In the genomic region with DNA sequence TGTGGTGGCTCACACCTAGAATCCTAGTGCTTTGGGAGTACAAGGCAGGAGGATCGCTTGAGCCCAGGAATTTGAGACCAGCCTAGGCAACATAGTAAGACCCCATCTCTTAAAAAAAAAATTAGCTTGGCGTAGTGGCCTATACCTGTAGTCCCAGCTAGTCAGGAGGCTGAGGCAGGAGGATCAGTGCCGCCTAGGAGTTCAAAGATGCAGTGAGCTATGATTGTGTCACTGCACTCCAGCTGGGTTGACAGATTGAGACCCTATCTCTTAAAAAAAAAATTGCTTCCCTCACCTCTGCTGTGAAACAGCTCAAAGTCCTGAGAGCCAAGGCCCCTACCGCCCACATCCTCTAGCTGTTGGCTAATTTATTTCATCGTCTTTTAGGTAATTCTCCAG, we compare ENCODE assay signal across 16 cellular contexts. TPM values are rescaled to one million over a fixed set of nuclear protein-coding genes. Genes with fewer than 3 reads are reported as not detected.
DNase-seq lines count a peak whose midpoint lies in the region; ATAC-seq, FAIRE-seq and TF ChIP-seq lines count a peak whose summit lies in the region.
"Had no signal": no experiment of that assay in that cellular context is flagged by ENCODE, and none has a peak within 500 bp of the region (broad histone marks: within the 10 kb centered on the region; RNA-seq: fewer than 3 reads in every experiment).

No MANE protein-coding gene starts in this region.

- peak; percentile 11 for FAIRE-seq in K562 (lab: Jason Lieb, UNC)
- FAIRE-seq: G401.6, TTC549 had no signal

- no peak for TF ChIP-seq RAD21 in K562 (CRISPR knock-in tag; conservative IDR thresholded peaks at IDR 0.05 in 1 of 2, IDR thresholded peaks at IDR 0.05 in 1 of 2)

- no peak for ATAC-seq in CD8-positive, alpha-beta T cell
- ATAC-seq in K562 = peak; percentile 59
- ATAC-seq in naive thymus-derived CD8-positive, alpha-beta T cell = no peak
- ATAC-seq in GM21515 (IDR thresholded peaks at IDR 0.05; ENCODE audit: unreplicated experiment) = no peak
- ATAC-seq: sciatic nerve; stimulated activated naive CD8-positive, alpha-beta T cell treated with anti-CD3 and anti-CD28 coated beads, Interleukin-15, Interleukin-2, amounts not matched to agents 100 U/mL and 50 U/mL, for 24 hours had no signal

- no peaks in the 10 kb centered on the region for H3K27me3 Mint-ChIP-seq in CD8-positive, alpha-beta T cell (ENCODE audit: low read depth)
- no peaks in the 10 kb centered on the region for H3K27me3 Mint-ChIP-seq in naive thymus-derived CD8-positive, alpha-beta T cell

- no TSS peak for BruUV-seq in K562 (replicated peaks; lab: Mats Ljungman, UMichigan)

- peaks cover 63 to 95% (median 85%) of the 10 kb centered on the region in 11 experiments for H3K36me3 ChIP-seq in BLaER1 treated with 17β-estradiol and CSF1 and Interleukin-3, amounts not matched to agents 10 nM and 100 nM
- H3K36me3 ChIP-seq in CD8-positive, alpha-beta T cell (ENCODE audit: insufficient read depth, low read length) = peaks cover 4% of the 10 kb centered on the region
- H3K36me3 ChIP-seq in K562 (ENCODE audit: control insufficient read depth, insufficient read depth, low read length) (peaks cover 24% of the 10 kb centered on the region), stomach (peaks cover 6 to 36% (median 20%) of the 10 kb centered on the region in 4 donors)

- H3K4me3 Mint-ChIP-seq in CD8-positive, alpha-beta T cell = no peak overlapping the region
- peak overlapping the region in 8 of 10 donors; percentile 8 to 69 (median 40) for H3K4me3 Mint-ChIP-seq in naive thymus-derived CD8-positive, alpha-beta T cell

- peak overlapping the region; percentile 37; the same call in 1 of the 2 replicates for H2AFZ ChIP-seq in K562 (ENCODE audit: low read depth, low read length)

- H3K79me2 ChIP-seq in K562 (ENCODE audit: control insufficient read depth, insufficient read depth, low read length) = peaks cover 65% of the 10 kb centered on the region

- peak overlapping the region in 7 of 11 experiments; percentile 4 to 38 (median 29); a peak in 7 of 22 replicates for H3K27ac ChIP-seq in BLaER1 treated with 17β-estradiol and CSF1 and Interleukin-3, amounts not matched to agents 10 nM and 100 nM
- H3K27ac ChIP-seq in CD8-positive, alpha-beta T cell (ENCODE audit: low read depth, low read length) = no peak overlapping the region
- H3K27ac ChIP-seq in K562 (ENCODE audit: extremely low read depth, low read depth, low read length) = peak overlapping the region; percentile 68
- no peak overlapping the region for H3K27ac ChIP-seq in stomach

- peak overlapping the region in 2 of 11 experiments; percentile 3 to 46; a peak in 2 of 22 replicates for H3K9ac ChIP-seq in BLaER1 treated with 17β-estradiol and CSF1 and Interleukin-3, amounts not matched to agents 10 nM and 100 nM
- peak overlapping the region in 1 of 2 experiments; percentile 17; a peak in 2 of 4 replicates for H3K9ac ChIP-seq in K562 (ENCODE audit: insufficient read depth in 1 of 2, low read depth in 2 of 2, low read length in 2 of 2)

- no peaks in the 10 kb centered on the region for H3K27me3 ChIP-seq in BLaER1 treated with 17β-estradiol and CSF1 and Interleukin-3, amounts not matched to agents 10 nM and 100 nM
- H3K27me3 ChIP-seq in CD8-positive, alpha-beta T cell (ENCODE audit: insufficient read depth, low read length) = no peaks in the 10 kb centered on the region
- H3K27me3 ChIP-seq in K562 (ENCODE audit: control insufficient read depth in 2 of 2, insufficient read depth in 2 of 2, low read length in 2 of 2) = no peaks in the 10 kb centered on the region
- H3K27me3 ChIP-seq in stomach = no peaks in the 10 kb centered on the region

- in situ Hi-C loops in K562 (cut with MboI) = no loop called here

- H3K36me3 Mint-ChIP-seq in CD8-positive, alpha-beta T cell = peaks cover 53% of the 10 kb centered on the region
- H3K36me3 Mint-ChIP-seq in naive thymus-derived CD8-positive, alpha-beta T cell = peaks cover 0 to 61% (median 3%) of the 10 kb centered on the region in 3 donors

- H4K20me1 ChIP-seq in BLaER1 treated with 17β-estradiol and CSF1 and Interleukin-3, amounts not matched to agents 10 nM and 100 nM = peaks cover 61 to 95% (median 94%) of the 10 kb centered on the region in 11 experiments
- H4K20me1 ChIP-seq in K562 (replicated peaks; ENCODE audit: control insufficient read depth, insufficient read depth, low read length) = peaks cover 11% of the 10 kb centered on the region

- POLR2A ChIA-PET in CD8-positive, alpha-beta T cell (lab: Charles Lee) = interaction anchor here (0.7 to 4.4 kb wide), 2 partner anchors 17 to 146 kb away, joined by 3 to 26 read pairs; a partner anchor contains a TSS
- POLR2A ChIA-PET in K562 (lab: Yijun Ruan, JAX) = interaction anchor here (0.6 to 2.5 kb wide), 7 partner anchors 9 to 208 kb away, joined by 3 to 14 read pairs (median 7); no protein-coding TSS in a partner anchor
- POLR2A ChIA-PET in naive thymus-derived CD8-positive, alpha-beta T cell (lab: Charles Lee) = interaction anchor here (0.7 to 5.8 kb wide), 5 partner anchors 10 to 24 kb away, joined by 3 to 59 read pairs (median 16); a partner anchor contains a TSS

- peaks cover 0 to under 1% (median 0%) of the 10 kb centered on the region in 11 experiments; a peak in 1 of 22 replicates for H3K9me3 ChIP-seq in BLaER1 treated with 17β-estradiol and CSF1 and Interleukin-3, amounts not matched to agents 10 nM and 100 nM (replicated peaks in 1 of 11)
- H3K9me3 ChIP-seq in CD8-positive, alpha-beta T cell (ENCODE audit: low read length) = no peaks in the 10 kb centered on the region
- no peaks in the 10 kb centered on the region for H3K9me3 ChIP-seq in K562 (replicated peaks; ENCODE audit: control insufficient read depth, insufficient read depth, low read depth, low read length)
- no peaks in the 10 kb centered on the region for H3K9me3 ChIP-seq in stomach

- TF ChIP-seq POLR2A in K562 (conservative IDR thresholded peaks at IDR 0.05) (no peak), stomach (IDR thresholded peaks at IDR 0.05) (no peak)

- no peaks in the 10 kb centered on the region for H3K9me3 Mint-ChIP-seq in CD8-positive, alpha-beta T cell
- H3K9me3 Mint-ChIP-seq in naive thymus-derived CD8-positive, alpha-beta T cell = no peaks in the 10 kb centered on the region

- no peak for TF ChIP-seq CTCF in CD8-positive, alpha-beta T cell (IDR thresholded peaks at IDR 0.05)
- TF ChIP-seq CTCF in K562 (IDR thresholded peaks at IDR 0.05 in 2 of 3, conservative IDR thresholded peaks at IDR 0.05 in 1 of 3; ENCODE audit: insufficient read depth in 2 of 3, low read depth in 1 of 3, low read length in 3 of 3) = no peak
- TF ChIP-seq CTCF in stomach (IDR thresholded peaks at IDR 0.05) = no peak

- peak overlapping the region; percentile 96 for H3K27ac Mint-ChIP-seq in CD8-positive, alpha-beta T cell
- H3K27ac Mint-ChIP-seq in naive thymus-derived CD8-positive, alpha-beta T cell = peak overlapping the region; percentile 86 to 97 (median 96)

- whole genome bisulfite sequencing in K562 (ENCODE audit: insufficient coverage, low coverage, missing lambda C conversion rate) = 48% methylated on average over 5 of the region's 5 CpGs
- WGBS in stomach, 5 donors = 92 to 98% (median 96%) methylated on average over 5 of the region's 5 CpGs

- peaks cover 6% of the 10 kb centered on the region for H3K9me1 ChIP-seq in K562 (ENCODE audit: control insufficient read depth, insufficient read depth, low read length)

- CTCF ChIA-PET in CD8-positive, alpha-beta T cell (lab: Charles Lee) = interaction anchor here (1.0 to 2.6 kb wide), 3 partner anchors 14 to 232 kb away, joined by 3 to 15 read pairs (median 3); a partner anchor contains a TSS
- CTCF ChIA-PET in K562 (lab: Yijun Ruan, JAX; ENCODE audit: low intra/inter-chr PET ratio) = no interaction called here

- peaks cover 24 to 57% (median 41%) of the 10 kb centered on the region in 10 experiments for H3K4me1 ChIP-seq in BLaER1 treated with 17β-estradiol and CSF1 and Interleukin-3, amounts not matched to agents 10 nM and 100 nM
- peaks cover 33% of the 10 kb centered on the region for H3K4me1 ChIP-seq in CD8-positive, alpha-beta T cell (ENCODE audit: insufficient read depth, low read length)
- H3K4me1 ChIP-seq in K562 (replicated peaks in 1 of 2; ENCODE audit: control insufficient read depth in 2 of 2, insufficient read depth in 2 of 2, low read length in 2 of 2) = peaks cover 14 to 25% of the 10 kb centered on the region in 2 experiments; a peak in 4 of 5 replicates
- peaks cover 0 to 12% (median 0%) of the 10 kb centered on the region in 4 donors for H3K4me1 ChIP-seq in stomach

- no peak for TF ChIP-seq EP300 in K562 (IDR thresholded peaks at IDR 0.05; ENCODE audit: low read length)
- TF ChIP-seq EP300 in stomach (IDR thresholded peaks at IDR 0.05) = no peak

- no peak overlapping the region for H3K4me3 ChIP-seq in BLaER1 treated with 17β-estradiol and CSF1 and Interleukin-3, amounts not matched to agents 10 nM and 100 nM
- H3K4me3 ChIP-seq in CD8-positive, alpha-beta T cell (ENCODE audit: low read depth, low read length) = no peak overlapping the region
- H3K4me3 ChIP-seq in K562 = no peak overlapping the region
- H3K4me3 ChIP-seq in stomach = no peak overlapping the region

- H3K4me1 Mint-ChIP-seq in CD8-positive, alpha-beta T cell (ENCODE audit: low read depth) = peaks cover 61% of the 10 kb centered on the region
- H3K4me1 Mint-ChIP-seq in naive thymus-derived CD8-positive, alpha-beta T cell = peaks cover 29 to 68% (median 61%) of the 10 kb centered on the region in 4 donors

- intact Hi-C loops in CD8-positive, alpha-beta T cell (cut with DNase I, micrococcal nuclease) = no loop called here
- intact Hi-C loops in K562 (cut with micrococcal nuclease) = no loop called here
- intact Hi-C loops in stomach (cut with DNase I; ENCODE audit: low total_unique reads) = no loop called here

- no peak for DNase-seq in CD8-positive, alpha-beta T cell
- DNase-seq in K562 (ENCODE audit: extremely low read depth in 1 of 4, low spot score in 3 of 4) (peak in 1 of 4 experiments; percentile 47), SIG-M5 treated with dmso at 0.1 percent for 504 hours (lab: John Stamatoyannopoulos, UW; ENCODE audit: unreplicated experiment) (no peak), stomach (no peak), HPDE6-E6E7 (ENCODE audit: extremely low spot score) (no peak)
- no peak for DNase-seq in naive thymus-derived CD8-positive, alpha-beta T cell
- DNase-seq: caudate nucleus; NCI-H2171; NK-92 treated with Interleukin-12 subunit alpha and Interleukin-12 subunit beta, amount 100 ng/mL, for 24 hours; SHP77; stimulated activated naive CD8-positive, alpha-beta T cell treated with anti-CD3 and anti-CD28 coated beads, Interleukin-15, Interleukin-2, amounts not matched to agents 100 U/mL and 50 U/mL, for 24 hours had no signal

- H3K4me2 ChIP-seq in BLaER1 treated with 17β-estradiol and CSF1 and Interleukin-3, amounts not matched to agents 10 nM and 100 nM = peak overlapping the region in 10 of 11 experiments; percentile 30 to 74 (median 58); a peak in 17 of 22 replicates
- peak overlapping the region; percentile 65 for H3K4me2 ChIP-seq in K562 (ENCODE audit: insufficient read depth, low read length)

RNA-seq across cellular contexts. Expression of a gene that starts 10.2 kb away (rescaled TPM):
- total RNA-seq in CD8-positive, alpha-beta T cell = 100 to 1,000 TPM; 113 to 119 TPM
- 97.1 and 106 TPM in 2 replicates for total RNA-seq in K562 (2011; cell fraction: chromatin; rRNA removed; ENCODE audit: low replicate concordance)
- 52.9 and 59.7 TPM in 2 replicates for total RNA-seq in K562 (2011; cell fraction: nucleolus; rRNA removed)
- total RNA-seq in K562 (2011; cell fraction: nucleoplasm; rRNA removed) = 67.1 and 73.9 TPM in 2 replicates
- total RNA-seq in K562 (2014; rRNA removed) (27.5 and 28.2 TPM in 2 replicates), K562 (2014; rRNA removed; fragmentation: Illumina TruSeq; extraction: Trizol) (34.7 and 43.9 TPM in 2 replicates), K562 (2015; rRNA removed; fragmentation: Illumina TruSeq; extraction: Trizol) (29.0 and 30.0 TPM in 2 replicates), K562 (2021) (48.2 and 59.9 TPM in 2 replicates), stomach (100 to 1,000 TPM in 1 of 5 donors, 10 to 100 TPM in 4; 26.2 to 286 (median 28.6) TPM)
- polyA plus RNA-seq in K562 (2011; rRNA removed) (21.7 and 24.8 TPM in 2 replicates), K562 (2014; fragmentation: Illumina TruSeq; extraction: Trizol) (39.2 and 40.4 TPM in 2 replicates), K562 (2014; fragmentation: Nextera tagmentation; extraction: Ambion mirVana) (1 to 10 TPM; 3.1 to 3.6 TPM), K562 (2014; rRNA removed) (31.0 and 32.2 TPM in 2 replicates), stomach (10 to 100 TPM in 1 of 3 donors, 1 to 10 TPM in 2; 6.7 to 13.9 (median 8.1) TPM)
- 24.6 and 27.8 TPM in 2 replicates for polyA plus RNA-seq in K562 (2011; cell fraction: cytosol; rRNA removed)
- polyA plus RNA-seq in K562 (2011; cell fraction: nucleus; rRNA removed) = 18.8 and 22.8 TPM in 2 replicates
- polyA plus RNA-seq in K562 (2012) = 30.4 and 37.2 TPM in 2 replicates
- 31.2 and 32.1 TPM in 2 replicates for polyA minus RNA-seq in K562 (2011; rRNA and poly(A)+ RNA removed)
- 27.2 and 29.6 TPM in 2 replicates for polyA minus RNA-seq in K562 (2011; cell fraction: cytosol; rRNA and poly(A)+ RNA removed)
- 15.2 and 21.0 TPM in 2 replicates for polyA minus RNA-seq in K562 (2011; cell fraction: nucleus; rRNA and poly(A)+ RNA removed)
- 100 to 1,000 TPM; 128 to 138 TPM for total RNA-seq in naive thymus-derived CD8-positive, alpha-beta T cell
- 10 to 100 TPM; 23.5 to 59.1 (median 42.3) TPM for polyA plus RNA-seq in naive thymus-derived CD8-positive, alpha-beta T cell

RNA-seq across cellular contexts. Expression of a gene that starts 17.2 kb away (rescaled TPM):
- total RNA-seq in CD8-positive, alpha-beta T cell = 100 to 1,000 TPM; 169 to 176 TPM
- total RNA-seq in K562 (2011; cell fraction: chromatin; rRNA removed; ENCODE audit: low replicate concordance) = 123 and 208 TPM in 2 replicates
- 39.4 and 39.6 TPM in 2 replicates for total RNA-seq in K562 (2011; cell fraction: nucleolus; rRNA removed)
- total RNA-seq in K562 (2011; cell fraction: nucleoplasm; rRNA removed) = 73.5 and 85.4 TPM in 2 replicates
- 8.8 and 11.7 TPM in 2 replicates for total RNA-seq in K562 (2014; rRNA removed)
- total RNA-seq in K562 (2014; rRNA removed; fragmentation: Illumina TruSeq; extraction: Trizol) = 8.6 and 12.4 TPM in 2 replicates
- 8.8 and 9.1 TPM in 2 replicates for total RNA-seq in K562 (2015; rRNA removed; fragmentation: Illumina TruSeq; extraction: Trizol)
- total RNA-seq in K562 (2021) = 29.9 and 33.2 TPM in 2 replicates
- polyA plus RNA-seq in K562 (2011; rRNA removed) = 14.9 and 15.8 TPM in 2 replicates
- polyA plus RNA-seq in K562 (2011; cell fraction: cytosol; rRNA removed) = 6.0 and 8.9 TPM in 2 replicates
- 55.8 and 66.2 TPM in 2 replicates for polyA plus RNA-seq in K562 (2011; cell fraction: nucleus; rRNA removed)
- 15.9 and 23.1 TPM in 2 replicates for polyA plus RNA-seq in K562 (2012)
- 20.0 and 20.4 TPM in 2 replicates for polyA plus RNA-seq in K562 (2014; fragmentation: Illumina TruSeq; extraction: Trizol)
- polyA plus RNA-seq in K562 (2014; fragmentation: Nextera tagmentation; extraction: Ambion mirVana) = 1 to 10 TPM; 4.7 to 5.3 TPM
- polyA plus RNA-seq in K562 (2014; rRNA removed) = 10.5 and 13.5 TPM in 2 replicates
- 27.3 and 31.8 TPM in 2 replicates for polyA minus RNA-seq in K562 (2011; rRNA and poly(A)+ RNA removed)
- 12.8 and 15.4 TPM in 2 replicates for polyA minus RNA-seq in K562 (2011; cell fraction: cytosol; rRNA and poly(A)+ RNA removed)
- polyA minus RNA-seq in K562 (2011; cell fraction: nucleus; rRNA and poly(A)+ RNA removed) = 24.4 and 39.8 TPM in 2 replicates
- 100 to 1,000 TPM; 228 to 256 TPM for total RNA-seq in naive thymus-derived CD8-positive, alpha-beta T cell
- 10 to 100 TPM; 10.9 to 18.2 (median 15.2) TPM for polyA plus RNA-seq in naive thymus-derived CD8-positive, alpha-beta T cell
- total RNA-seq in stomach = 10 to 100 TPM; 36.9 to 65.3 (median 57.1) TPM
- 10 to 100 TPM; 15.5 to 24.6 (median 16.1) TPM for polyA plus RNA-seq in stomach

Comparison
In these comparisons a context has a peak if more than half of its experiments do, and no peak if none do; other contexts are left out.
1. H3K27ac ChIP-seq: peak in BLaER1 treated with 17β-estradiol and CSF1 and Interleukin-3, amounts not matched to agents 10 nM and 100 nM (7 of 11) and K562 (single experiment); none in CD8-positive, alpha-beta T cell (single experiment) and stomach (0 of 5).